In genomic region chr18:58779514-58779913, GRCh38 we compare ENCODE assay signal across 15 cellular contexts.
A peak's percentile ranks its signal among the peaks of the same experiment; 100 is the strongest.
DNase-seq lines count a peak whose midpoint lies in the region; ATAC-seq, FAIRE-seq and TF ChIP-seq lines count a peak whose summit lies in the region.
"Had no signal": no experiment of that assay in that cellular context is flagged by ENCODE, and none has a peak within 500 bp of the region (broad histone marks: within the 10 kb centered on the region; RNA-seq: fewer than 3 reads in every experiment).

No MANE protein-coding gene starts in this region.

- H3K27me3 ChIP-seq in GM23338 (ENCODE audit: insufficient read depth), result no peaks in the 10 kb centered on the region
- no peaks in the 10 kb centered on the region; a peak in 1 of 5 replicates for H3K27me3 ChIP-seq in K562 (ENCODE audit: control insufficient read depth in 2 of 2, insufficient read depth in 2 of 2, low read length in 2 of 2)
- no peaks in the 10 kb centered on the region for H3K27me3 ChIP-seq in muscle layer of colon (ENCODE audit: control insufficient read depth in 1 of 2, insufficient read depth in 2 of 2, low read length in 2 of 2)
- no peaks in the 10 kb centered on the region for H3K27me3 ChIP-seq in small intestine (ENCODE audit: control insufficient read depth in 2 of 2, insufficient read depth in 2 of 2, low read length in 2 of 2)

- DNase-seq in GM23338 (ENCODE audit: low spot score) (no peak), K562 (ENCODE audit: extremely low read depth in 1 of 4, low spot score in 3 of 4) (no peak), small intestine (peak; percentile 60), C1 segment of cervical spinal cord (lab: John Stamatoyannopoulos, UW) (no peak), GM13977 (ENCODE audit: low spot score) (no peak), NCI-H128 (lab: John Stamatoyannopoulos, UW; ENCODE audit: unreplicated experiment) (no peak), DMS153 (lab: John Stamatoyannopoulos, UW) (no peak)
- DNase-seq: CD4-positive, alpha-beta T cell; NCI-H1417; NCI-H1930; NCI-H2171 treated with DMSO at 0.1 percent for 48 hours; NCI-H774 had no signal

- no peak overlapping the region for H3K4me2 ChIP-seq in GM23338
- no peak overlapping the region for H3K4me2 ChIP-seq in K562 (ENCODE audit: insufficient read depth, low read length)
- H3K4me2 ChIP-seq: A549 had no signal

- no peak for FAIRE-seq in K562 (lab: Jason Lieb, UNC)
- FAIRE-seq in small intestine (lab: Jason Lieb, UNC), result no peak
- FAIRE-seq: A549 had no signal

- peaks cover 20% of the 10 kb centered on the region for H3F3A ChIP-seq in GM23338 (replicated peaks; ENCODE audit: low read depth)

- ATAC-seq in GM23338, result no peak
- no peak for ATAC-seq in K562
- ATAC-seq: A549, Right ventricle myocardium inferior had no signal

- 0% methylated on average over 4 of the region's 6 CpGs for WGBS in K562 (ENCODE audit: insufficient coverage, low coverage, missing lambda C conversion rate)
- WGBS in small intestine, 3 donors, result 19 to 63% (median 39%) methylated on average over 6 of the region's 6 CpGs

- H3K27ac Mint-ChIP-seq in GM23338, result no peak overlapping the region
- H3K27ac Mint-ChIP-seq: CD4-positive, alpha-beta T cell had no signal

- no peaks in the 10 kb centered on the region for H3K79me2 ChIP-seq in GM23338 (replicated peaks; ENCODE audit: insufficient read depth)
- H3K79me2 ChIP-seq in K562 (ENCODE audit: control insufficient read depth, insufficient read depth, low read length), result no peaks in the 10 kb centered on the region

- TF ChIP-seq EP300 in K562 (IDR thresholded peaks at IDR 0.05; ENCODE audit: low read length), result no peak

- no peak for TF ChIP-seq CTCF in GM23338 (conservative IDR thresholded peaks at IDR 0.05; ENCODE audit: low read depth in 2 of 2)
- no peak for TF ChIP-seq CTCF in K562 (IDR thresholded peaks at IDR 0.05 in 2 of 3, conservative IDR thresholded peaks at IDR 0.05 in 1 of 3; ENCODE audit: insufficient read depth in 2 of 3, low read depth in 1 of 3, low read length in 3 of 3)
- TF ChIP-seq CTCF in GM13977 (IDR thresholded peaks at IDR 0.05; ENCODE audit: extremely low read depth, insufficient read depth, missing control alignments), result no peak

- no peaks in the 10 kb centered on the region for H4K20me1 ChIP-seq in GM23338 (replicated peaks; ENCODE audit: insufficient read depth)
- H4K20me1 ChIP-seq in K562 (replicated peaks; ENCODE audit: control insufficient read depth, insufficient read depth, low read length), result no peaks in the 10 kb centered on the region

- intact Hi-C loops in K562 (cut with micrococcal nuclease), result loop anchor here (5.0 kb wide), 1 partner anchor 293 kb away; no protein-coding TSS in a partner anchor

- H3K36me3 ChIP-seq in GM23338 (ENCODE audit: insufficient read depth), result no peaks in the 10 kb centered on the region
- H3K36me3 ChIP-seq in K562 (ENCODE audit: control insufficient read depth, insufficient read depth, low read length), result no peaks in the 10 kb centered on the region
- no peaks in the 10 kb centered on the region for H3K36me3 ChIP-seq in muscle layer of colon (ENCODE audit: insufficient read depth, low read length)
- H3K36me3 ChIP-seq in small intestine (ENCODE audit: control insufficient read depth in 2 of 2, insufficient read depth in 2 of 2, low read length in 2 of 2), result no peaks in the 10 kb centered on the region

- H3K4me3 ChIP-seq in GM23338 (no peak overlapping the region), K562 (no peak overlapping the region), muscle layer of colon (ENCODE audit: low read depth in 1 of 2, low read length in 2 of 2) (no peak overlapping the region), small intestine (ENCODE audit: low read depth in 1 of 2, low read length in 2 of 2) (no peak overlapping the region)
- H3K4me3 ChIP-seq: A549 had no signal

- no peak overlapping the region for H3K27ac ChIP-seq in GM23338 (ENCODE audit: low read depth)
- no peak overlapping the region for H3K27ac ChIP-seq in K562 (ENCODE audit: extremely low read depth, low read depth, low read length)
- peak overlapping the region; percentile 70 for H3K27ac ChIP-seq in muscle layer of colon (ENCODE audit: low read depth, low read length)
- no peak overlapping the region for H3K27ac ChIP-seq in small intestine (ENCODE audit: low read depth in 1 of 2, low read length in 1 of 2)

- no peak for TF ChIP-seq POLR2A in K562 (conservative IDR thresholded peaks at IDR 0.05)

- no peaks in the 10 kb centered on the region for H3K9me3 Mint-ChIP-seq in GM23338
- H3K9me3 Mint-ChIP-seq: CD4-positive, alpha-beta T cell had no signal

- peaks cover 11% of the 10 kb centered on the region for H3K4me1 ChIP-seq in GM23338 (ENCODE audit: insufficient read depth)
- no peaks in the 10 kb centered on the region for H3K4me1 ChIP-seq in K562 (replicated peaks in 1 of 2; ENCODE audit: control insufficient read depth in 2 of 2, insufficient read depth in 2 of 2, low read length in 2 of 2)
- peaks cover 14% of the 10 kb centered on the region for H3K4me1 ChIP-seq in muscle layer of colon (ENCODE audit: insufficient read depth, low read length)
- no peaks in the 10 kb centered on the region for H3K4me1 ChIP-seq in small intestine (ENCODE audit: control insufficient read depth in 2 of 2, insufficient read depth in 1 of 2, low read depth in 1 of 2, low read length in 1 of 2)

- BruUV-seq in K562 (replicated peaks; lab: Mats Ljungman, UMichigan), result no TSS peak

- in situ Hi-C loops in K562 (cut with MboI), result loop anchor here (5.0 kb wide), 1 partner anchor 283 kb away; no protein-coding TSS in a partner anchor
- in situ Hi-C loops in GM13977 (cut with MboI; ENCODE audit: low pct_unique_long_range_greater_than_20kb, low sequenced_read_pairs, unreplicated experiment), result loop anchor here (5.0 kb wide), 1 partner anchor 283 kb away; no protein-coding TSS in a partner anchor

- no peaks in the 10 kb centered on the region for H3K9me3 ChIP-seq in K562 (replicated peaks; ENCODE audit: control insufficient read depth, insufficient read depth, low read depth, low read length)
- H3K9me3 ChIP-seq in muscle layer of colon (ENCODE audit: low read length), result no peaks in the 10 kb centered on the region
- H3K9me3 ChIP-seq in small intestine (ENCODE audit: control insufficient read depth, low read depth), result no peaks in the 10 kb centered on the region
- H3K9me3 ChIP-seq: A549 had no signal

- POLR2A ChIA-PET in K562 (lab: Yijun Ruan, JAX), result no interaction called here

- no peaks in the 10 kb centered on the region for H3K9me2 ChIP-seq in GM23338 (ENCODE audit: insufficient read depth)

- no peak for TF ChIP-seq RAD21 in K562 (CRISPR knock-in tag; conservative IDR thresholded peaks at IDR 0.05 in 1 of 2, IDR thresholded peaks at IDR 0.05 in 1 of 2)

- H3K9ac ChIP-seq in K562 (ENCODE audit: insufficient read depth in 1 of 2, low read depth in 2 of 2, low read length in 2 of 2) (no peak overlapping the region), muscle layer of colon (ENCODE audit: low read length) (no peak overlapping the region)

- H3K9me1 ChIP-seq in K562 (ENCODE audit: control insufficient read depth, insufficient read depth, low read length), result no peaks in the 10 kb centered on the region

- peaks cover 25% of the 10 kb centered on the region for H3K4me1 Mint-ChIP-seq in GM23338

- no peak overlapping the region for H3K4me3 Mint-ChIP-seq in GM23338
- H3K4me3 Mint-ChIP-seq: CD4-positive, alpha-beta T cell had no signal

- CTCF ChIA-PET in K562 (lab: Yijun Ruan, JAX; ENCODE audit: low intra/inter-chr PET ratio), result no interaction called here

- peak overlapping the region; percentile 74; the same call in 1 of the 2 replicates for H2AFZ ChIP-seq in GM23338
- H2AFZ ChIP-seq in K562 (ENCODE audit: low read depth, low read length), result 0 out of 2 replicates have a peak overlapping the region, but pooled peaks have one; percentile 16

- H3K27me3 Mint-ChIP-seq in GM23338 (ENCODE audit: insufficient read depth, low read depth, poor library complexity), result peaks cover 6% of the 10 kb centered on the region

- no peaks in the 10 kb centered on the region for H3K36me3 Mint-ChIP-seq in GM23338 (ENCODE audit: low read depth)

TF ChIP-seq in K562, 482 proteins besides CTCF, POLR2A, EP300 and RAD21:
- TF ChIP-seq ERF (CRISPR knock-in tag; IDR thresholded peaks at IDR 0.05) (no peak), ZFPM2 (CRISPR knock-in tag; IDR thresholded peaks at IDR 0.05) (no peak), USF1 (CRISPR knock-in tag; IDR thresholded peaks at IDR 0.05) (no peak), MITF (IDR thresholded peaks at IDR 0.05) (no peak), MBD2 (IDR thresholded peaks at IDR 0.05; ENCODE audit: borderline replicate concordance, low read depth) (no peak), TAF7 (tag; IDR thresholded peaks at IDR 0.05) (no peak)
